23 cellular contexts compared by ENCODE assay signal in genomic region chr4:143071351-143071750, GRCh38.
"Had no signal": no experiment of that assay in that cellular context is flagged by ENCODE, and none has a peak within 500 bp of the region (broad histone marks: within the 10 kb centered on the region; RNA-seq: fewer than 3 reads in every experiment).

No MANE protein-coding gene starts in this region.

- H3K9me3 ChIP-seq: gastrocnemius medialis, ovary, prostate gland, right lobe of liver, stomach, thoracic aorta had no signal

- H3K4me1 ChIP-seq: esophagus muscularis mucosa, gastrocnemius medialis, heart right ventricle, prostate gland, right lobe of liver, stomach had no signal

- H3K27ac ChIP-seq: epithelial cell of prostate, esophagus muscularis mucosa, gastrocnemius medialis, heart right ventricle, ovary, prostate gland, right lobe of liver, skin epidermis, stomach, thoracic aorta, transverse colon had no signal

- H3K4me1 Mint-ChIP-seq: natural killer cell, neural crest cell had no signal

- FAIRE-seq: islet of Langerhans had no signal

- H3K27ac Mint-ChIP-seq: dendritic cell treated with granulocyte-macrophage colony-stimulating factor and Interleukin-4, amounts not matched to agents 40 ng/mL and 50 ng/mL, for 4 days; effector memory CD8-positive, alpha-beta T cell; natural killer cell had no signal

- H3K4me3 ChIP-seq: esophagus muscularis mucosa, gastrocnemius medialis, heart right ventricle, ovary, prostate gland, right lobe of liver, skin epidermis, stomach, thoracic aorta, transverse colon had no signal

- H3K27me3 Mint-ChIP-seq: dendritic cell treated with granulocyte-macrophage colony-stimulating factor and Interleukin-4, amounts not matched to agents 40 ng/mL and 50 ng/mL, for 4 days had no signal

- H3K27me3 ChIP-seq: esophagus muscularis mucosa, gastrocnemius medialis, heart right ventricle, ovary, right lobe of liver, stomach, transverse colon had no signal

- H3K4me3 Mint-ChIP-seq: dendritic cell treated with granulocyte-macrophage colony-stimulating factor and Interleukin-4, amounts not matched to agents 40 ng/mL and 50 ng/mL, for 4 days; effector memory CD8-positive, alpha-beta T cell; natural killer cell; neural crest cell had no signal

- H3K36me3 ChIP-seq: esophagus muscularis mucosa, gastrocnemius medialis, heart right ventricle, ovary, prostate gland, right lobe of liver, stomach, thoracic aorta, transverse colon had no signal

- DNase-seq: effector memory CD8-positive, alpha-beta T cell; gastrocnemius medialis; heart right ventricle; hypothalamus; mammary epithelial cell; natural killer cell; nucleus accumbens; ovary; retina; right lobe of liver; stimulated activated CD4-positive, alpha-beta T cell treated with anti-CD3 and anti-CD28 coated beads, Interleukin-2, amount 100 ng/mL, for 24 hours; stimulated activated naive CD4-positive, alpha-beta T cell; stomach; substantia nigra; transverse colon had no signal
